10 cellular contexts compared by ENCODE assay signal in genomic region chr1:27634982-27635362, GRCh38. TPM values are rescaled to one million over a fixed set of nuclear protein-coding genes. Genes with fewer than 3 reads are reported as not detected.
DNase-seq lines count a peak whose midpoint lies in the region; ATAC-seq and TF ChIP-seq lines count a peak whose summit lies in the region.
"Had no signal": no experiment of that assay in that cellular context is flagged by ENCODE, and none has a peak within 500 bp of the region (broad histone marks: within the 10 kb centered on the region; RNA-seq: fewer than 3 reads in every experiment).

Gene FGR (minus strand): TSS chr1:27635185. CDS start chr1:27623916, 11,269 bp downstream.

- peaks cover 66% of the 10 kb centered on the region for H3K4me1 Mint-ChIP-seq in activated CD8-positive, alpha-beta memory T cell treated with anti-CD3 and anti-CD28 coated beads, Interleukin-2, amount 10 ng/mL, durations not matched to agents 7 days and 5 days
- peaks cover 14% of the 10 kb centered on the region for H3K4me1 Mint-ChIP-seq in type B pancreatic cell (ENCODE audit: unreplicated experiment)

- peak within 1 kb of the TSS; percentile 27 for H3K27ac Mint-ChIP-seq in activated CD8-positive, alpha-beta memory T cell treated with anti-CD3 and anti-CD28 coated beads, Interleukin-2, amount 10 ng/mL, durations not matched to agents 7 days and 5 days
- no peak within 1 kb of the TSS for H3K27ac Mint-ChIP-seq in type B pancreatic cell

- H3K4me2 ChIP-seq in mesendoderm (ENCODE audit: low read length) = peak within 1 kb of the TSS; percentile 49

- peak within 1 kb of the TSS; percentile 62 for H3K56ac ChIP-seq in mesendoderm (ENCODE audit: low read length)

- no peaks in the 10 kb centered on the region for H3K79me2 ChIP-seq in mesendoderm (ENCODE audit: control insufficient read depth, insufficient read depth, low read length)

- peak within 1 kb of the TSS; percentile 26 for H3K4me3 Mint-ChIP-seq in activated CD8-positive, alpha-beta memory T cell treated with anti-CD3 and anti-CD28 coated beads, Interleukin-2, amount 10 ng/mL, durations not matched to agents 7 days and 5 days
- H3K4me3 Mint-ChIP-seq in type B pancreatic cell = peak within 1 kb of the TSS; percentile 47

- TF ChIP-seq CTCF in coronary artery (IDR thresholded peaks at IDR 0.05) (no peak), type B pancreatic cell (conservative IDR thresholded peaks at IDR 0.05) (no peak)

- H3K23ac ChIP-seq in mesendoderm (ENCODE audit: low read length) = no peak within 1 kb of the TSS

- H3K4me3 ChIP-seq in coronary artery = peak within 1 kb of the TSS; percentile 68
- peak within 1 kb of the TSS; percentile 11 for H3K4me3 ChIP-seq in mesendoderm (ENCODE audit: low read length)

- peak within 1 kb of the TSS; percentile 41 to 70 for H3K27ac ChIP-seq in coronary artery
- H3K27ac ChIP-seq in mesendoderm (ENCODE audit: low read depth, low read length) = no peak within 1 kb of the TSS
- H3K27ac ChIP-seq: epithelial cell of prostate had no signal

- no peaks in the 10 kb centered on the region for H3K4me1 ChIP-seq in mesendoderm (ENCODE audit: control insufficient read depth, low read depth, low read length)

- H3K79me1 ChIP-seq in mesendoderm (ENCODE audit: low read length) = no peaks in the 10 kb centered on the region

- no CpG with 5 or more reads among the region's 28 CpGs for WGBS in mesendoderm (ENCODE audit: extremely low coverage, insufficient coverage, low lambda C conversion rate)

- H3K9me3 Mint-ChIP-seq in activated CD8-positive, alpha-beta memory T cell treated with anti-CD3 and anti-CD28 coated beads, Interleukin-2, amount 10 ng/mL, durations not matched to agents 7 days and 5 days (ENCODE audit: low read depth) = no peaks in the 10 kb centered on the region
- no peaks in the 10 kb centered on the region for H3K9me3 Mint-ChIP-seq in type B pancreatic cell

- CTCF ChIA-PET in activated CD8-positive, alpha-beta memory T cell treated with anti-CD3 and anti-CD28 coated beads, Interleukin-2, amount 10 ng/mL, durations not matched to agents 7 days and 5 days (lab: Charles Lee) = no interaction called here

- peaks cover 18% of the 10 kb centered on the region for H3K27me3 ChIP-seq in mesendoderm (ENCODE audit: insufficient read depth, low read length, poor library complexity)

- peaks cover 3% of the 10 kb centered on the region for H3K27me3 Mint-ChIP-seq in activated CD8-positive, alpha-beta memory T cell treated with anti-CD3 and anti-CD28 coated beads, Interleukin-2, amount 10 ng/mL, durations not matched to agents 7 days and 5 days
- peaks cover 35% of the 10 kb centered on the region for H3K27me3 Mint-ChIP-seq in type B pancreatic cell

- no peak within 1 kb of the TSS for H2AK5ac ChIP-seq in mesendoderm (ENCODE audit: low read length)

- H4K8ac ChIP-seq in mesendoderm (ENCODE audit: low read depth, low read length) = no peak within 1 kb of the TSS

- peak within 1 kb of the TSS; percentile 48 for H3K9ac ChIP-seq in mesendoderm (ENCODE audit: low read length)

- H3K4ac ChIP-seq in mesendoderm (ENCODE audit: low read depth, low read length) = no peak within 1 kb of the TSS

- peak within 1 kb of the TSS; percentile 69 for H3K18ac ChIP-seq in mesendoderm (ENCODE audit: low read length)

- no peak within 1 kb of the TSS for H2BK15ac ChIP-seq in mesendoderm (replicated peaks; ENCODE audit: low read depth)

- no peak for DNase-seq in activated CD8-positive, alpha-beta memory T cell treated with anti-CD3 and anti-CD28 coated beads, Interleukin-2, amount 10 ng/mL, durations not matched to agents 7 days and 5 days
- no peak for DNase-seq in activated CD8-positive, alpha-beta memory T cell treated with anti-CD3 and anti-CD28 coated beads for 24 hours
- DNase-seq in coronary artery (ENCODE audit: low spot score) (no peak), mesendoderm (no peak), type B pancreatic cell (ENCODE audit: extremely low spot score, unreplicated experiment) (no peak), NCI-H1105 treated with DMSO at 0.1 percent for 48 hours (lab: John Stamatoyannopoulos, UW) (no peak), NCI-H345 treated with DMSO at 0.1 percent for 48 hours (lab: John Stamatoyannopoulos, UW; ENCODE audit: unreplicated experiment) (no peak)
- DNase-seq: NCI-H1048 had no signal

- H3K36me3 Mint-ChIP-seq in activated CD8-positive, alpha-beta memory T cell treated with anti-CD3 and anti-CD28 coated beads, Interleukin-2, amount 10 ng/mL, durations not matched to agents 7 days and 5 days = no peaks in the 10 kb centered on the region
- H3K36me3 Mint-ChIP-seq in type B pancreatic cell = no peaks in the 10 kb centered on the region

- ATAC-seq in activated CD8-positive, alpha-beta memory T cell treated with anti-CD3 and anti-CD28 coated beads, Interleukin-2, amount 10 ng/mL, durations not matched to agents 7 days and 5 days = no peak
- ATAC-seq in HG02798 (IDR thresholded peaks at IDR 0.05; ENCODE audit: poor library complexity, unreplicated experiment) = no peak

- no peak within 1 kb of the TSS for H2BK120ac ChIP-seq in mesendoderm (ENCODE audit: low read depth, low read length)

- H3K36me3 ChIP-seq in mesendoderm (ENCODE audit: control insufficient read depth, insufficient read depth, low read length) = no peaks in the 10 kb centered on the region

- H2BK5ac ChIP-seq in mesendoderm (ENCODE audit: low read length) = no peak within 1 kb of the TSS

- no peak within 1 kb of the TSS for H4K5ac ChIP-seq in mesendoderm (ENCODE audit: low read length)

RNA-seq across cellular contexts. Expression of gene FGR, which starts in this region (rescaled TPM):
- total RNA-seq in activated CD8-positive, alpha-beta memory T cell treated with anti-CD3 and anti-CD28 coated beads, Interleukin-2, amount 10 ng/mL, durations not matched to agents 7 days and 5 days = 1 to 10 TPM in 1 of 2 experiments, under 1 TPM in 1; 0.30 to 1.8 TPM
- 0.11 TPM for polyA plus RNA-seq in mesendoderm (2013, experiment 1 of 2)
- polyA plus RNA-seq in mesendoderm (2013, experiment 2 of 2) = 0.08 TPM
- not detected in 2 replicates for total RNA-seq in type B pancreatic cell (ENCODE audit: low replicate concordance)
